28 cellular contexts compared by ENCODE assay signal in the genomic region with DNA sequence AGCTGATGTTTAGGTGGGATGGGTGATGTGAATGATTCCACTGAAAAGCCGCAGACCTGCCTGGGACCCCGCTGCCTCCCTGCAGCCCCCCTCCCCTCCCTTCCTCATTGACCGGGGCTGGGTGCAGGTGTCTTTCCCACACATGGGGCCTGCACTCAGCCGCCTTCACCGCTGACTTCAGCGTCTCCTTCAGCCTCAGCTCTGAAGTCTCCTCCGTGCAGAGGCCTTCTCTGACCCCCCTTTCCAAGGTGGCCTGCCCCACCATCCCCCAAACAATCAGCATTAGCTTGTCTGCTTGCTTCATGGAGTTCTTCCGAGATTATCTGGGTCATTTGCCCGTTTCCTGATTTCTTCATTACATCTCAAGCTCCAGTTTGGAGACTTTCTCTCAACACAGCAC.
DNase-seq lines count a peak whose midpoint lies in the region; ATAC-seq, FAIRE-seq and TF ChIP-seq lines count a peak whose summit lies in the region.
"Had no signal": no experiment of that assay in that cellular context is flagged by ENCODE, and none has a peak within 500 bp of the region (broad histone marks: within the 10 kb centered on the region; RNA-seq: fewer than 3 reads in every experiment).

No MANE protein-coding gene starts in this region.

- intact Hi-C loops in posterior vena cava (cut with DNase I) (no loop called here), Right ventricle myocardium inferior (cut with DNase I) (no loop called here)

- H3K4me2 ChIP-seq in astrocyte (ENCODE audit: low read length): no peak overlapping the region
- H3K4me2 ChIP-seq: A549, BLaER1 had no signal

- no peaks in the 10 kb centered on the region for H4K20me1 ChIP-seq in astrocyte (ENCODE audit: insufficient read depth, low read length)
- H4K20me1 ChIP-seq: BLaER1 had no signal

- H3K27ac Mint-ChIP-seq in astrocyte (ENCODE audit: unreplicated experiment): peak overlapping the region; percentile 34
- H3K27ac Mint-ChIP-seq in natural killer cell treated with Interleukin-12 subunit alpha and Interleukin-12 subunit beta and Interleukin-15 and Interleukin-18, amount 100 ng/mL, for 72 hours: no peak overlapping the region
- H3K27ac Mint-ChIP-seq in activated CD8-positive, alpha-beta T cell treated with anti-CD3 and anti-CD28 coated beads, Interleukin-2, amount 10 ng/mL, durations not matched to agents 7 days and 5 days: no peak overlapping the region
- H3K27ac Mint-ChIP-seq: B cell; CD4-positive, alpha-beta memory T cell; CD8-positive, alpha-beta memory T cell had no signal

- no peaks in the 10 kb centered on the region for H3K9me3 Mint-ChIP-seq in astrocyte (ENCODE audit: unreplicated experiment)
- H3K9me3 Mint-ChIP-seq in natural killer cell treated with Interleukin-12 subunit alpha and Interleukin-12 subunit beta and Interleukin-15 and Interleukin-18, amount 100 ng/mL, for 72 hours: no peaks in the 10 kb centered on the region
- no peaks in the 10 kb centered on the region for H3K9me3 Mint-ChIP-seq in activated CD8-positive, alpha-beta T cell treated with anti-CD3 and anti-CD28 coated beads, Interleukin-2, amount 10 ng/mL, durations not matched to agents 7 days and 5 days (ENCODE audit: insufficient read depth)
- H3K9me3 Mint-ChIP-seq: CD4-positive, CD25-positive, alpha-beta regulatory T cell; CD8-positive, alpha-beta memory T cell had no signal

- H3K9me3 ChIP-seq in astrocyte (ENCODE audit: insufficient read depth, low read depth, low read length) (no peaks in the 10 kb centered on the region), stomach smooth muscle (ENCODE audit: control insufficient read depth in 2 of 2, low read length in 2 of 2) (no peaks in the 10 kb centered on the region), BE2C (no peaks in the 10 kb centered on the region; the same call in 1 of the 2 replicates)
- H3K9me3 ChIP-seq: A549, BLaER1 had no signal

- TF ChIP-seq CTCF in astrocyte (IDR thresholded peaks at IDR 0.05; ENCODE audit: insufficient read depth, low read depth, low read length) (no peak), BE2C (IDR thresholded peaks at IDR 0.05; ENCODE audit: low read depth, low read length) (no peak)

- H3K36me3 ChIP-seq in astrocyte (ENCODE audit: insufficient read depth, low read length): no peaks in the 10 kb centered on the region
- H3K36me3 ChIP-seq in stomach smooth muscle (ENCODE audit: control insufficient read depth in 2 of 2, insufficient read depth in 2 of 2, low read length in 2 of 2): peaks cover 0 to 3% of the 10 kb centered on the region in 2 donors
- H3K36me3 ChIP-seq in BE2C: no peaks in the 10 kb centered on the region
- H3K36me3 ChIP-seq: BLaER1 had no signal

- DNase-seq in astrocyte (ENCODE audit: low read depth) (no peak), islet precursor cell (peak; percentile 43), posterior vena cava (ENCODE audit: low spot score) (peak; percentile 45), Right ventricle myocardium inferior (ENCODE audit: missing footprints) (no peak), BE2C (no peak)
- no peak for DNase-seq in natural killer cell treated with Interleukin-12 subunit alpha and Interleukin-12 subunit beta and Interleukin-15 and Interleukin-18, amount 100 ng/mL, for 72 hours (ENCODE audit: low spot score)
- DNase-seq in activated CD8-positive, alpha-beta T cell treated with anti-CD3 and anti-CD28 coated beads, Interleukin-2, amount 10 ng/mL, durations not matched to agents 7 days and 5 days: no peak
- DNase-seq: 8988T; AML-193; C1 segment of cervical spinal cord; CD4-positive, alpha-beta memory T cell; CD4-positive, CD25-positive, alpha-beta regulatory T cell; CD8-positive, alpha-beta memory T cell; COR-L47; DMS 273 treated with DMSO at 0.1 percent for 48 hours; DMS153; DMS79; DND-41; EL; GDM1 had no signal

- no peak for FAIRE-seq in astrocyte (lab: Jason Lieb, UNC)
- FAIRE-seq: A549, GM12878, GM12892, GM18507 had no signal

- no peak overlapping the region for H3K4me3 Mint-ChIP-seq in astrocyte (ENCODE audit: unreplicated experiment)
- H3K4me3 Mint-ChIP-seq in natural killer cell treated with Interleukin-12 subunit alpha and Interleukin-12 subunit beta and Interleukin-15 and Interleukin-18, amount 100 ng/mL, for 72 hours: no peak overlapping the region
- no peak overlapping the region for H3K4me3 Mint-ChIP-seq in activated CD8-positive, alpha-beta T cell treated with anti-CD3 and anti-CD28 coated beads, Interleukin-2, amount 10 ng/mL, durations not matched to agents 7 days and 5 days
- H3K4me3 Mint-ChIP-seq: B cell; CD14-positive monocyte; CD4-positive, alpha-beta memory T cell; CD4-positive, CD25-positive, alpha-beta regulatory T cell; CD8-positive, alpha-beta memory T cell had no signal

- CTCF ChIA-PET in activated CD8-positive, alpha-beta T cell treated with anti-CD3 and anti-CD28 coated beads, Interleukin-2, amount 10 ng/mL, durations not matched to agents 7 days and 5 days (lab: Charles Lee): no interaction called here

- H3K9ac ChIP-seq in astrocyte (ENCODE audit: low read length): no peak overlapping the region
- H3K9ac ChIP-seq in stomach smooth muscle (ENCODE audit: low read length in 2 of 2): no peak overlapping the region
- H3K9ac ChIP-seq: BLaER1 had no signal

- no peak overlapping the region for H2AFZ ChIP-seq in astrocyte (ENCODE audit: low read depth, low read length)

- peaks cover 34% of the 10 kb centered on the region for H3K27me3 Mint-ChIP-seq in astrocyte (ENCODE audit: low read depth, unreplicated experiment)
- peaks cover 0 to 3% of the 10 kb centered on the region in 2 donors for H3K27me3 Mint-ChIP-seq in natural killer cell treated with Interleukin-12 subunit alpha and Interleukin-12 subunit beta and Interleukin-15 and Interleukin-18, amount 100 ng/mL, for 72 hours
- H3K27me3 Mint-ChIP-seq in activated CD8-positive, alpha-beta T cell treated with anti-CD3 and anti-CD28 coated beads, Interleukin-2, amount 10 ng/mL, durations not matched to agents 7 days and 5 days (ENCODE audit: low read depth): no peaks in the 10 kb centered on the region
- H3K27me3 Mint-ChIP-seq: B cell; CD4-positive, alpha-beta memory T cell; CD4-positive, CD25-positive, alpha-beta regulatory T cell had no signal

- H3K36me3 Mint-ChIP-seq in astrocyte (ENCODE audit: low read depth, unreplicated experiment): no peaks in the 10 kb centered on the region
- no peaks in the 10 kb centered on the region for H3K36me3 Mint-ChIP-seq in natural killer cell treated with Interleukin-12 subunit alpha and Interleukin-12 subunit beta and Interleukin-15 and Interleukin-18, amount 100 ng/mL, for 72 hours
- H3K36me3 Mint-ChIP-seq in activated CD8-positive, alpha-beta T cell treated with anti-CD3 and anti-CD28 coated beads, Interleukin-2, amount 10 ng/mL, durations not matched to agents 7 days and 5 days (ENCODE audit: low read depth): no peaks in the 10 kb centered on the region
- H3K36me3 Mint-ChIP-seq: CD14-positive monocyte; CD4-positive, alpha-beta memory T cell; CD4-positive, CD25-positive, alpha-beta regulatory T cell; CD8-positive, alpha-beta memory T cell had no signal

- H3K27ac ChIP-seq in astrocyte (ENCODE audit: low read depth, low read length) (no peak overlapping the region), stomach smooth muscle (ENCODE audit: low read length) (peak overlapping the region; percentile 98)
- H3K27ac ChIP-seq: A549, BLaER1 had no signal

- no peaks in the 10 kb centered on the region for H3K79me2 ChIP-seq in astrocyte (ENCODE audit: insufficient read depth, low read length)

- H3K27me3 ChIP-seq in astrocyte (ENCODE audit: insufficient read depth, low read length): no peaks in the 10 kb centered on the region
- H3K27me3 ChIP-seq in stomach smooth muscle (ENCODE audit: control insufficient read depth in 1 of 2, insufficient read depth in 2 of 2, low read length in 2 of 2): no peaks in the 10 kb centered on the region
- no peaks in the 10 kb centered on the region for H3K27me3 ChIP-seq in BE2C
- H3K27me3 ChIP-seq: BLaER1 had no signal

- H3K4me3 ChIP-seq in astrocyte (ENCODE audit: insufficient read depth, low read depth, low read length) (no peak overlapping the region), stomach smooth muscle (ENCODE audit: low read length in 2 of 2) (no peak overlapping the region), BE2C (ENCODE audit: low read depth, low read length) (no peak overlapping the region)
- H3K4me3 ChIP-seq: A549, BLaER1, GM12878 had no signal

- POLR2A ChIA-PET in activated CD8-positive, alpha-beta T cell treated with anti-CD3 and anti-CD28 coated beads, Interleukin-2, amount 10 ng/mL, durations not matched to agents 7 days and 5 days (lab: Charles Lee): no interaction called here

- ATAC-seq in Right ventricle myocardium inferior: no peak
- no peak for ATAC-seq in natural killer cell treated with Interleukin-12 subunit alpha and Interleukin-12 subunit beta and Interleukin-15 and Interleukin-18, amount 100 ng/mL, for 72 hours
- no peak for ATAC-seq in activated CD8-positive, alpha-beta T cell treated with anti-CD3 and anti-CD28 coated beads, Interleukin-2, amount 10 ng/mL, durations not matched to agents 7 days and 5 days
- ATAC-seq: A549, GM12878 had no signal

- H3K4me1 Mint-ChIP-seq in astrocyte (ENCODE audit: low read depth, unreplicated experiment): peaks cover 2% of the 10 kb centered on the region
- H3K4me1 Mint-ChIP-seq in natural killer cell treated with Interleukin-12 subunit alpha and Interleukin-12 subunit beta and Interleukin-15 and Interleukin-18, amount 100 ng/mL, for 72 hours (ENCODE audit: low read depth in 2 of 2): no peaks in the 10 kb centered on the region
- no peaks in the 10 kb centered on the region for H3K4me1 Mint-ChIP-seq in activated CD8-positive, alpha-beta T cell treated with anti-CD3 and anti-CD28 coated beads, Interleukin-2, amount 10 ng/mL, durations not matched to agents 7 days and 5 days (ENCODE audit: low read depth)
- H3K4me1 Mint-ChIP-seq: B cell; CD14-positive monocyte; CD4-positive, alpha-beta memory T cell; CD4-positive, CD25-positive, alpha-beta regulatory T cell; CD8-positive, alpha-beta memory T cell had no signal

- H3K4me1 ChIP-seq in astrocyte (ENCODE audit: insufficient read depth, low read length): no peaks in the 10 kb centered on the region
- H3K4me1 ChIP-seq in stomach smooth muscle (ENCODE audit: control insufficient read depth, insufficient read depth, low read length): peaks cover 71% of the 10 kb centered on the region
- no peaks in the 10 kb centered on the region for H3K4me1 ChIP-seq in BE2C
- H3K4me1 ChIP-seq: A549, BLaER1 had no signal

Comparison
In these comparisons a context has a peak if more than half of its experiments do, and no peak if none do; other contexts are left out.
1. DNase-seq: peak in islet precursor cell (single experiment) and posterior vena cava (single experiment); none in astrocyte (single experiment), Right ventricle myocardium inferior (single experiment), natural killer cell treated with Interleukin-12 subunit alpha and Interleukin-12 subunit beta and Interleukin-15 and Interleukin-18, amount 100 ng/mL, for 72 hours (single experiment), BE2C (single experiment) and activated CD8-positive, alpha-beta T cell treated with anti-CD3 and anti-CD28 coated beads, Interleukin-2, amount 10 ng/mL, durations not matched to agents 7 days and 5 days (single experiment).